ENCODE assay signal across 8 cellular contexts in genomic region chrX:41265615-41266014, GRCh38.
DNase-seq lines count a peak whose midpoint lies in the region; ATAC-seq lines count a peak whose summit lies in the region.

No MANE protein-coding gene starts in this region.

- no peak for ATAC-seq in GM21423 (IDR thresholded peaks at IDR 0.05; ENCODE audit: unreplicated experiment)
- no peak for ATAC-seq in HG03571 (IDR thresholded peaks at IDR 0.05; ENCODE audit: unreplicated experiment)

- in situ Hi-C loops in KBM-7 (cut with MboI; ENCODE audit: low pct_unique_long_range_greater_than_20kb, low sequenced_read_pairs): no loop called here

- DNase-seq in KBM-7 (peak; percentile 38), activated T-cell treated with anti-CD3 and anti-CD28 coated beads for 1 hour (ENCODE audit: low read depth) (peak; percentile 14), globus pallidus (ENCODE audit: low spot score) (peak; percentile 18), cerebellar cortex (ENCODE audit: low spot score) (no peak), NCI-H1417 treated with DMSO at 0.1 percent for 48 hours (lab: John Stamatoyannopoulos, UW) (no peak)
- peak; percentile 69 for DNase-seq in stimulated activated CD8-positive, alpha-beta memory T cell treated with anti-CD3 and anti-CD28 coated beads, Interleukin-4, amount 100 ng/mL, for 48 hours

Comparison
In these comparisons a context has a peak if more than half of its experiments do, and no peak if none do; other contexts are left out.
1. DNase-seq: peak in KBM-7 (single experiment), activated T-cell treated with anti-CD3 and anti-CD28 coated beads for 1 hour (single experiment), globus pallidus (single experiment) and stimulated activated CD8-positive, alpha-beta memory T cell treated with anti-CD3 and anti-CD28 coated beads, Interleukin-4, amount 100 ng/mL, for 48 hours (single experiment); none in cerebellar cortex (single experiment) and NCI-H1417 treated with DMSO at 0.1 percent for 48 hours (single experiment).